8 cellular contexts compared by ENCODE assay signal in genomic region chr9:115373000-115373709, GRCh38.
DNase-seq lines count a peak whose midpoint lies in the region; ATAC-seq and TF ChIP-seq lines count a peak whose summit lies in the region.
"Had no signal": no experiment of that assay in that cellular context is flagged by ENCODE, and none has a peak within 500 bp of the region (broad histone marks: within the 10 kb centered on the region; RNA-seq: fewer than 3 reads in every experiment).

No MANE protein-coding gene starts in this region.

- H3K9me3 ChIP-seq in RWPE2 (ENCODE audit: severe bottlenecking) (no peaks in the 10 kb centered on the region), mesodermal cell (ENCODE audit: control insufficient read depth, low read length) (no peaks in the 10 kb centered on the region), prostate gland (no peaks in the 10 kb centered on the region), neuronal stem cell (replicated peaks in 1 of 2; ENCODE audit: control insufficient read depth in 2 of 2, insufficient read depth in 1 of 2, low read depth in 1 of 2, low read length in 2 of 2) (no peaks in the 10 kb centered on the region)
- H3K9me3 ChIP-seq in CD8-positive, alpha-beta memory T cell (ENCODE audit: low read length), result no peaks in the 10 kb centered on the region

- no peaks in the 10 kb centered on the region for H3K79me1 ChIP-seq in neuronal stem cell (ENCODE audit: low read depth, low read length)

- no peak overlapping the region for H2BK15ac ChIP-seq in neuronal stem cell (ENCODE audit: low read length)

- CTCF ChIA-PET in CD8-positive, alpha-beta memory T cell (lab: Charles Lee), result no interaction called here

- no peak overlapping the region for H3K4me2 ChIP-seq in neuronal stem cell (ENCODE audit: insufficient read depth, low read length, poor library complexity, severe bottlenecking)

- H3K27me3 ChIP-seq in RWPE2 (ENCODE audit: insufficient read depth, poor library complexity, severe bottlenecking), result no peaks in the 10 kb centered on the region
- H3K27me3 ChIP-seq in prostate gland (replicated peaks; ENCODE audit: insufficient read depth), result no peaks in the 10 kb centered on the region
- no peaks in the 10 kb centered on the region for H3K27me3 ChIP-seq in neuronal stem cell (ENCODE audit: control insufficient read depth in 3 of 3, insufficient read depth in 3 of 3, low read depth in 1 of 3, low read length in 3 of 3)
- no peaks in the 10 kb centered on the region for H3K27me3 ChIP-seq in CD8-positive, alpha-beta memory T cell (ENCODE audit: insufficient read depth, low read length, poor library complexity, severe bottlenecking)

- H3K18ac ChIP-seq in neuronal stem cell (ENCODE audit: low read length), result no peak overlapping the region

- peak; percentile 74 for DNase-seq in RWPE2 (ENCODE audit: low spot score)
- DNase-seq in prostate gland (ENCODE audit: low spot score), result no peak
- no peak for DNase-seq in neuronal stem cell (ENCODE audit: low spot score)
- DNase-seq in CD8-positive, alpha-beta memory T cell, result no peak

- no peaks in the 10 kb centered on the region for H3K4me1 Mint-ChIP-seq in CD8-positive, alpha-beta memory T cell

- no peak overlapping the region for H3K4ac ChIP-seq in neuronal stem cell (ENCODE audit: low read length)

- H3K9me3 Mint-ChIP-seq in CD8-positive, alpha-beta memory T cell, result peaks cover 0 to 5% (median 0%) of the 10 kb centered on the region in 5 donors

- intact Hi-C loops in prostate gland (cut with DNase I), result no loop called here

- H3K14ac ChIP-seq in neuronal stem cell (ENCODE audit: low read length), result no peak overlapping the region

- no peaks in the 10 kb centered on the region for H3K36me3 Mint-ChIP-seq in CD8-positive, alpha-beta memory T cell

- H3K4me3 Mint-ChIP-seq in CD8-positive, alpha-beta memory T cell, result no peak overlapping the region

- peaks cover 20% of the 10 kb centered on the region for H3K4me1 ChIP-seq in RWPE2 (ENCODE audit: insufficient read depth, poor library complexity, severe bottlenecking)
- peaks cover 8% of the 10 kb centered on the region for H3K4me1 ChIP-seq in mesodermal cell (ENCODE audit: control insufficient read depth, insufficient read depth, low read length, poor library complexity, severe bottlenecking)
- no peaks in the 10 kb centered on the region for H3K4me1 ChIP-seq in prostate gland (replicated peaks)
- no peaks in the 10 kb centered on the region for H3K4me1 ChIP-seq in neuronal stem cell (ENCODE audit: control insufficient read depth in 2 of 2, insufficient read depth in 1 of 2, low read depth in 1 of 2, low read length in 2 of 2)
- no peaks in the 10 kb centered on the region for H3K4me1 ChIP-seq in CD8-positive, alpha-beta memory T cell (ENCODE audit: insufficient read depth, low read length)

- no peak overlapping the region for H2AK5ac ChIP-seq in neuronal stem cell (ENCODE audit: low read depth, low read length)

- no peak overlapping the region for H3K23ac ChIP-seq in neuronal stem cell (ENCODE audit: low read depth, low read length, poor library complexity)

- no peak overlapping the region for H2AFZ ChIP-seq in neuronal stem cell (ENCODE audit: low read length)

- H3K9ac ChIP-seq in neuronal stem cell (ENCODE audit: low read depth, low read length, poor library complexity), result no peak overlapping the region

- H3K27ac ChIP-seq in RWPE2 (ENCODE audit: poor library complexity, severe bottlenecking), result peak overlapping the region; percentile 77
- H3K27ac ChIP-seq in mesodermal cell (ENCODE audit: low read depth, low read length, severe bottlenecking), result peak overlapping the region; percentile 72
- H3K27ac ChIP-seq in prostate gland, result no peak overlapping the region
- no peak overlapping the region for H3K27ac ChIP-seq in neuronal stem cell (replicated peaks; ENCODE audit: low read length)
- H3K27ac ChIP-seq in CD8-positive, alpha-beta memory T cell (ENCODE audit: low read depth, low read length), result no peak overlapping the region
- H3K27ac ChIP-seq: VCaP had no signal

- H3K4me3 ChIP-seq in RWPE2 (ENCODE audit: severe bottlenecking) (no peak overlapping the region), mesodermal cell (ENCODE audit: extremely low read depth, insufficient read depth, low read length, poor library complexity, severe bottlenecking) (no peak overlapping the region), prostate gland (no peak overlapping the region), neuronal stem cell (ENCODE audit: low read length in 2 of 2) (no peak overlapping the region)
- H3K4me3 ChIP-seq in CD8-positive, alpha-beta memory T cell (ENCODE audit: low read length), result no peak overlapping the region

- TF ChIP-seq CTCF in RWPE2 (IDR thresholded peaks at IDR 0.05; ENCODE audit: poor library complexity, severe bottlenecking) (peak; percentile 8), prostate gland (IDR thresholded peaks at IDR 0.05) (no peak)

- H3K27me3 Mint-ChIP-seq in CD8-positive, alpha-beta memory T cell, result peaks cover 4 to 5% of the 10 kb centered on the region in 2 donors

- H4K91ac ChIP-seq in neuronal stem cell (ENCODE audit: low read depth, low read length, poor library complexity), result no peak overlapping the region

- ATAC-seq in GM18861 (IDR thresholded peaks at IDR 0.05; ENCODE audit: unreplicated experiment), result peak; percentile 97
- peak; percentile 92 for ATAC-seq in HG02610 (IDR thresholded peaks at IDR 0.05; ENCODE audit: unreplicated experiment)
- peak; percentile 99 for ATAC-seq in RWPE2 (ENCODE audit: low read depth)

- TF ChIP-seq POLR2A in prostate gland (IDR thresholded peaks at IDR 0.05), result no peak

- no peak overlapping the region for H4K8ac ChIP-seq in neuronal stem cell (ENCODE audit: low read depth, low read length)

- POLR2A ChIA-PET in CD8-positive, alpha-beta memory T cell (lab: Charles Lee), result no interaction called here

- H2BK5ac ChIP-seq in neuronal stem cell (ENCODE audit: low read length), result no peak overlapping the region

- 75 to 87% methylated on average over 2 to 6 of the region's 6 CpGs for WGBS in mesodermal cell (ENCODE audit: insufficient coverage in 2 of 2), 2 experiments
- 85% methylated on average over 6 of the region's 6 CpGs for WGBS in prostate gland
- WGBS in neuronal stem cell (ENCODE audit: extremely low coverage in 2 of 2, insufficient read length in 2 of 2, insufficient replicate concordance in 1 of 2), 2 donors, result no CpG with 5 or more reads among the region's 6 CpGs

- H3K27ac Mint-ChIP-seq in CD8-positive, alpha-beta memory T cell, result peak overlapping the region in 1 of 8 donors; percentile 15

- H3K36me3 ChIP-seq in RWPE2 (ENCODE audit: low read depth) (no peaks in the 10 kb centered on the region), mesodermal cell (ENCODE audit: control insufficient read depth, insufficient read depth, low read length) (no peaks in the 10 kb centered on the region), prostate gland (no peaks in the 10 kb centered on the region), neuronal stem cell (replicated peaks in 1 of 2; ENCODE audit: control insufficient read depth in 2 of 2, insufficient read depth in 2 of 2, low read length in 2 of 2) (no peaks in the 10 kb centered on the region)
- no peaks in the 10 kb centered on the region for H3K36me3 ChIP-seq in CD8-positive, alpha-beta memory T cell (ENCODE audit: insufficient read depth, low read length)

- no peak overlapping the region for H2BK120ac ChIP-seq in neuronal stem cell (ENCODE audit: low read depth, low read length)

- no peak overlapping the region for H2BK12ac ChIP-seq in neuronal stem cell (ENCODE audit: low read length)

Comparison
In these comparisons a context has a peak if more than half of its experiments do, and no peak if none do; other contexts are left out.
1. H3K27ac ChIP-seq: peak in RWPE2 (single experiment) and mesodermal cell (single experiment); none in prostate gland (0 of 2), neuronal stem cell (single experiment) and CD8-positive, alpha-beta memory T cell (single experiment).
2. Peak in every context shown above with its lines, with median percentiles within 50 percentile points of each other: ATAC-seq.